ENCODE assay signal across 22 cellular contexts in genomic region chr4:8345946-8346814, GRCh38.
"Had no signal": no experiment of that assay in that cellular context is flagged by ENCODE, and none has a peak within 500 bp of the region (broad histone marks: within the 10 kb centered on the region; RNA-seq: fewer than 3 reads in every experiment).

No MANE protein-coding gene starts in this region.

- H3K36me3 Mint-ChIP-seq: activated naive CD4-positive, alpha-beta T cell treated with anti-CD3 and anti-CD28 coated beads, Interleukin-2, amount 10 ng/mL, durations not matched to agents 7 days and 5 days; T-cell had no signal

- FAIRE-seq: colon, endothelial cell of umbilical vein, pancreas had no signal

- H3K4me1 Mint-ChIP-seq: activated naive CD4-positive, alpha-beta T cell treated with anti-CD3 and anti-CD28 coated beads, Interleukin-2, amount 10 ng/mL, durations not matched to agents 7 days and 5 days; activated T-helper 17 cell treated with anti-CD3 and anti-CD28 coated beads, Interleukin-2, amount 50 U/mL, for 72 hours; T-cell had no signal

- H3K4me3 Mint-ChIP-seq: activated naive CD4-positive, alpha-beta T cell treated with anti-CD3 and anti-CD28 coated beads, Interleukin-2, amount 10 ng/mL, durations not matched to agents 7 days and 5 days; activated T-helper 17 cell treated with anti-CD3 and anti-CD28 coated beads, Interleukin-2, amount 50 U/mL, for 72 hours; neural crest cell; T-cell had no signal

- H3K27me3 ChIP-seq: cardiac muscle cell, pancreas, upper lobe of left lung had no signal

- H3K36me3 ChIP-seq: adrenal gland, cardiac muscle cell, esophagus squamous epithelium, pancreas, upper lobe of left lung had no signal

- H3K27ac ChIP-seq: adrenal gland, cardiac muscle cell, esophagus squamous epithelium, pancreas, SK-N-MC, upper lobe of left lung had no signal

- DNase-seq: activated CD4-positive, alpha-beta T cell treated with anti-CD3 and anti-CD28 coated beads, Interleukin-2, amount 50 U/mL, for 1 hour; activated CD8-positive, alpha-beta memory T cell treated with anti-CD3 and anti-CD28 coated beads for 24 hours; activated naive CD4-positive, alpha-beta T cell treated with anti-CD3 and anti-CD28 coated beads, Interleukin-2, amount 10 ng/mL, durations not matched to agents 7 days and 5 days; effector CD4-positive, alpha-beta T cell; esophagus squamous epithelium; glutamatergic neuron; stimulated activated CD4-positive, alpha-beta T cell treated with anti-CD3 and anti-CD28 coated beads, Interleukin-15, amount 100 ng/mL, for 24 hours; stimulated activated CD4-positive, alpha-beta T cell treated with anti-CD3 and anti-CD28 coated beads, Interleukin-4, amount 100 ng/mL, for 1 hour; stimulated activated naive CD4-positive, alpha-beta T cell; T-helper 9 cell had no signal

- H3K4me1 ChIP-seq: adrenal gland, pancreas had no signal

- H3K4me3 ChIP-seq: adrenal gland, cardiac muscle cell, esophagus squamous epithelium, lung, pancreas, SK-N-MC, upper lobe of left lung had no signal

- H3K9me3 ChIP-seq: adrenal gland, esophagus squamous epithelium, pancreas, upper lobe of left lung had no signal

- H3K27ac Mint-ChIP-seq: activated naive CD4-positive, alpha-beta T cell treated with anti-CD3 and anti-CD28 coated beads, Interleukin-2, amount 10 ng/mL, durations not matched to agents 7 days and 5 days; activated T-helper 17 cell treated with anti-CD3 and anti-CD28 coated beads, Interleukin-2, amount 50 U/mL, for 72 hours; T-cell had no signal

- H3K9me3 Mint-ChIP-seq: activated naive CD4-positive, alpha-beta T cell treated with anti-CD3 and anti-CD28 coated beads, Interleukin-2, amount 10 ng/mL, durations not matched to agents 7 days and 5 days; activated T-helper 17 cell treated with anti-CD3 and anti-CD28 coated beads, Interleukin-2, amount 50 U/mL, for 72 hours; neural crest cell; T-cell had no signal

- ATAC-seq: activated CD4-positive, CD25-positive, alpha-beta regulatory T cell treated with anti-CD3 and anti-CD28 coated beads, Interleukin-2, amount 50 U/mL, for 24 hours; activated T-helper 17 cell treated with anti-CD3 and anti-CD28 coated beads, Interleukin-2, amount 50 U/mL, for 72 hours; pancreas; T-cell had no signal
